10 cellular contexts compared by ENCODE assay signal in genomic region chr7:74483402-74484336, GRCh38. TPM values are rescaled to one million over a fixed set of nuclear protein-coding genes. Genes with fewer than 3 reads are reported as not detected.
A peak's percentile ranks its signal among the peaks of the same experiment; 100 is the strongest.
DNase-seq lines count a peak whose midpoint lies in the region; ATAC-seq and TF ChIP-seq lines count a peak whose summit lies in the region.
"Had no signal": no experiment of that assay in that cellular context is flagged by ENCODE, and none has a peak within 500 bp of the region (broad histone marks: within the 10 kb centered on the region; RNA-seq: fewer than 3 reads in every experiment).

No MANE protein-coding gene starts in this region.

- H3K4me1 ChIP-seq in IMR-90 (ENCODE audit: control insufficient read depth, insufficient read depth, low read length) (peaks cover 44% of the 10 kb centered on the region), tibial nerve (peaks cover 4 to 59% (median 39%) of the 10 kb centered on the region in 4 donors), testis (peaks cover 30% of the 10 kb centered on the region)

- H3K23ac ChIP-seq in IMR-90 (ENCODE audit: low read depth, low read length) = peak overlapping the region; percentile 68

- BruUV-seq in IMR-90 (replicated peaks; lab: Mats Ljungman, UMichigan) = no TSS peak

- H3K9ac ChIP-seq in IMR-90 (ENCODE audit: low read depth, low read length) = peak overlapping the region; percentile 67

- peak overlapping the region; percentile 90 for H4K5ac ChIP-seq in IMR-90 (ENCODE audit: low read depth, low read length)

- peak overlapping the region; percentile 63 for H2AFZ ChIP-seq in IMR-90 (replicated peaks; ENCODE audit: low read length, poor library complexity)

- peak overlapping the region; percentile 72 for H3K4me2 ChIP-seq in IMR-90 (ENCODE audit: low read depth, low read length)

- TF ChIP-seq EP300 in tibial nerve (IDR thresholded peaks at IDR 0.05) = no peak

- H2AK5ac ChIP-seq in IMR-90 (ENCODE audit: low read depth, low read length) = peak overlapping the region; percentile 50

- peaks cover 18% of the 10 kb centered on the region for H3K9me1 ChIP-seq in IMR-90 (ENCODE audit: insufficient read depth, low read length)

- H3K9me3 Mint-ChIP-seq in activated naive CD8-positive, alpha-beta T cell treated with anti-CD3 and anti-CD28 coated beads for 36 hours = no peaks in the 10 kb centered on the region

- no peaks in the 10 kb centered on the region for H3K36me3 ChIP-seq in IMR-90 (ENCODE audit: control insufficient read depth, insufficient read depth, low read length)
- H3K36me3 ChIP-seq in tibial nerve = no peaks in the 10 kb centered on the region
- no peaks in the 10 kb centered on the region for H3K36me3 ChIP-seq in testis (ENCODE audit: low read depth, missing control alignments)

- no peak for TF ChIP-seq POLR2A in IMR-90 (IDR thresholded peaks at IDR 0.05; ENCODE audit: low read depth, low read length)
- no peak for TF ChIP-seq POLR2A in tibial nerve (IDR thresholded peaks at IDR 0.05)
- TF ChIP-seq POLR2A in testis (IDR thresholded peaks at IDR 0.05) = no peak

- H3K27me3 Mint-ChIP-seq in activated naive CD8-positive, alpha-beta T cell treated with anti-CD3 and anti-CD28 coated beads for 36 hours = peaks cover 20% of the 10 kb centered on the region

- no peak for TF ChIP-seq RAD21 in IMR-90 (IDR thresholded peaks at IDR 0.05; ENCODE audit: low read length)

- no peak for TF ChIP-seq CTCF in IMR-90 (conservative IDR thresholded peaks at IDR 0.05; ENCODE audit: low read depth, low read length)
- no peak for TF ChIP-seq CTCF in astrocyte of the spinal cord (IDR thresholded peaks at IDR 0.05; ENCODE audit: low read depth, low read length)
- no peak for TF ChIP-seq CTCF in tibial nerve (IDR thresholded peaks at IDR 0.05)
- no peak for TF ChIP-seq CTCF in testis (IDR thresholded peaks at IDR 0.05)

- peak; percentile 6; the same call in 1 of the 2 replicates for ATAC-seq in IMR-90 (ENCODE audit: low read depth)
- peak; percentile 10 for ATAC-seq in left colon

- H3K4ac ChIP-seq in IMR-90 (ENCODE audit: low read depth, low read length) = peak overlapping the region; percentile 79

- H4K91ac ChIP-seq in IMR-90 (ENCODE audit: insufficient read depth, low read depth, low read length) = peak overlapping the region; percentile 89

- H3K14ac ChIP-seq in IMR-90 (replicated peaks; ENCODE audit: low read depth, low read length) = peak overlapping the region; percentile 92

- POLR2A ChIA-PET in IMR-90 (lab: Charles Lee; ENCODE audit: unreplicated experiment) = interaction anchor here (0.6 kb wide), 1 partner anchor 539 kb away, joined by 3 read pairs; no protein-coding TSS in a partner anchor

- H3K27ac ChIP-seq in IMR-90 (ENCODE audit: insufficient read depth, low read length) (peak overlapping the region; percentile 95), tibial nerve (peak overlapping the region; percentile 47 to 99 (median 94)), testis (no peak overlapping the region)

- peak overlapping the region; percentile 85 for H2BK5ac ChIP-seq in IMR-90 (ENCODE audit: low read depth, low read length, poor library complexity, severe bottlenecking)

- peak; percentile 67 for DNase-seq in IMR-90
- peak; percentile 64 for DNase-seq in astrocyte of the spinal cord (ENCODE audit: low read depth, low spot score)
- DNase-seq in left colon = no peak
- no peak for DNase-seq in tibial nerve (ENCODE audit: low spot score in 2 of 2)
- no peak for DNase-seq in activated naive CD8-positive, alpha-beta T cell treated with anti-CD3 and anti-CD28 coated beads for 36 hours
- DNase-seq in testis = no peak
- DNase-seq in activated naive CD4-positive, alpha-beta T cell treated with Interleukin-2 at 50 U/mL for 16 hours = no peak
- DNase-seq in stimulated activated CD4-positive, alpha-beta T cell treated with anti-CD3 and anti-CD28 coated beads, Interleukin-1b, Interleukin-23, amount 100 ng/mL, for 48 hours = no peak
- DNase-seq: NCI-H2081; stimulated activated CD4-positive, alpha-beta T cell treated with anti-CD3 and anti-CD28 coated beads, Interleukin-4, amount 100 ng/mL, for 24 hours had no signal

- H3K4me3 ChIP-seq in IMR-90 (ENCODE audit: insufficient read depth, low read depth, low read length) (no peak overlapping the region), astrocyte of the spinal cord (ENCODE audit: low read depth, low read length) (no peak overlapping the region), tibial nerve (no peak overlapping the region), testis (no peak overlapping the region)

- dilution Hi-C loops in IMR-90 (cut with HindIII; ENCODE audit: low sequenced_read_pairs, unreplicated experiment) = no loop called here

- H2BK120ac ChIP-seq in IMR-90 (ENCODE audit: low read depth, low read length) = peak overlapping the region; percentile 88

- peak overlapping the region; percentile 70; the same call in 1 of the 2 replicates for H3K56ac ChIP-seq in IMR-90 (ENCODE audit: extremely low read depth, insufficient read depth, low read length)

- H2BK20ac ChIP-seq in IMR-90 (ENCODE audit: low read depth, low read length) = peak overlapping the region; percentile 38

- no peak overlapping the region for H3K27ac Mint-ChIP-seq in activated naive CD8-positive, alpha-beta T cell treated with anti-CD3 and anti-CD28 coated beads for 36 hours

- H3K9me3 ChIP-seq in IMR-90 (ENCODE audit: control insufficient read depth, insufficient read depth, low read length) (no peaks in the 10 kb centered on the region), tibial nerve (no peaks in the 10 kb centered on the region), testis (no peaks in the 10 kb centered on the region)

- 69% methylated on average over 2 of the region's 11 CpGs; no CpG with 5 or more reads in 1 of the 2 experiments for WGBS in IMR-90 (ENCODE audit: extremely low coverage in 2 of 2, insufficient read length in 1 of 2), 2 experiments
- 47 to 55% methylated on average over 11 of the region's 11 CpGs for WGBS in tibial nerve, 2 donors
- WGBS in testis, 2 donors = 67 to 70% methylated on average over 11 of the region's 11 CpGs

- no peaks in the 10 kb centered on the region for H3K36me3 Mint-ChIP-seq in activated naive CD8-positive, alpha-beta T cell treated with anti-CD3 and anti-CD28 coated beads for 36 hours

- H3K4me3 Mint-ChIP-seq in activated naive CD8-positive, alpha-beta T cell treated with anti-CD3 and anti-CD28 coated beads for 36 hours = no peak overlapping the region

- H3K18ac ChIP-seq in IMR-90 (ENCODE audit: low read depth, low read length) = peak overlapping the region; percentile 86

- CTCF ChIA-PET in IMR-90 (lab: Yijun Ruan, JAX) = interaction anchor here (0.7 kb wide), 1 partner anchor 21 kb away, joined by 3 read pairs; no protein-coding TSS in a partner anchor

- peaks cover 29% of the 10 kb centered on the region for H4K20me1 ChIP-seq in IMR-90 (ENCODE audit: insufficient read depth, low read length)

- intact Hi-C loops in IMR-90 (cut with micrococcal nuclease) (no loop called here), left colon (cut with DNase I, micrococcal nuclease) (no loop called here), testis (cut with DNase I; ENCODE audit: low total_unique reads) (no loop called here)

- no peaks in the 10 kb centered on the region for H3K27me3 ChIP-seq in IMR-90 (ENCODE audit: control insufficient read depth, insufficient read depth, low read length)
- H3K27me3 ChIP-seq in tibial nerve = no peaks in the 10 kb centered on the region
- no peaks in the 10 kb centered on the region for H3K27me3 ChIP-seq in testis

- peak overlapping the region; percentile 28 for H2AK9ac ChIP-seq in IMR-90 (replicated peaks; ENCODE audit: low read depth, low read length, poor library complexity)

- peak overlapping the region; percentile 59 to 78; a peak in 3 of 4 replicates for H4K8ac ChIP-seq in IMR-90 (ENCODE audit: low read depth in 2 of 2, low read length in 2 of 2)

- H3K79me1 ChIP-seq in IMR-90 (ENCODE audit: low read depth in 1 of 2, low read length in 2 of 2) = peaks cover 16 to 83% of the 10 kb centered on the region in 2 experiments

- in situ Hi-C loops in IMR-90 (cut with MboI; ENCODE audit: low sequenced_read_pairs) = no loop called here
- in situ Hi-C loops in astrocyte of the spinal cord (cut with HindIII; ENCODE audit: low sequenced_read_pairs) = no loop called here

- H3K4me1 Mint-ChIP-seq in activated naive CD8-positive, alpha-beta T cell treated with anti-CD3 and anti-CD28 coated beads for 36 hours = no peaks in the 10 kb centered on the region

- peak overlapping the region; percentile 75; the same call in 1 of the 3 replicates for H2BK15ac ChIP-seq in IMR-90 (ENCODE audit: low read depth, low read length)

TF ChIP-seq in IMR-90, 13 proteins besides CTCF, POLR2A, EP300 and RAD21 (continues in another document):
- TF ChIP-seq MXI1 (IDR thresholded peaks at IDR 0.05; ENCODE audit: borderline replicate concordance, low read depth, low read length) = no peak
- no peak for TF ChIP-seq FOS (IDR thresholded peaks at IDR 0.05; ENCODE audit: low read depth, low read length)
- TF ChIP-seq RCOR1 (IDR thresholded peaks at IDR 0.05; ENCODE audit: insufficient replicate concordance, low read length) = no peak
- TF ChIP-seq MAZ (IDR thresholded peaks at IDR 0.05; ENCODE audit: borderline replicate concordance, low read depth, low read length) = no peak
- TF ChIP-seq, protein P1, sequence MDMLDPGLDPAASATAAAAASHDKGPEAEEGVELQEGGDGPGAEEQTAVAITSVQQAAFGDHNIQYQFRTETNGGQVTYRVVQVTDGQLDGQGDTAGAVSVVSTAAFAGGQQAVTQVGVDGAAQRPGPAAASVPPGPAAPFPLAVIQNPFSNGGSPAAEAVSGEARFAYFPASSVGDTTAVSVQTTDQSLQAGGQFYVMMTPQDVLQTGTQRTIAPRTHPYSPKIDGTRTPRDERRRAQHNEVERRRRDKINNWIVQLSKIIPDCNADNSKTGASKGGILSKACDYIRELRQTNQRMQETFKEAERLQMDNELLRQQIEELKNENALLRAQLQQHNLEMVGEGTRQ (IDR thresholded peaks at IDR 0.05; ENCODE audit: low read depth, low read length) = no peak
- no peak for TF ChIP-seq MAFK (IDR thresholded peaks at IDR 0.05; ENCODE audit: low read depth, low read length)
- no peak for TF ChIP-seq RFX5 (IDR thresholded peaks at IDR 0.05; ENCODE audit: low read depth, low read length)
- TF ChIP-seq NFE2L2 (IDR thresholded peaks at IDR 0.05; ENCODE audit: low read depth, low read length) = no peak
- TF ChIP-seq CHD1 (IDR thresholded peaks at IDR 0.05; ENCODE audit: low read depth, low read length) = no peak
- 0 out of 2 replicates have a peak, but pooled peaks have one; percentile 15 for TF ChIP-seq CEBPB (IDR thresholded peaks at IDR 0.05; ENCODE audit: low read depth, low read length)

RNA-seq across cellular contexts. Expression of gene GTF2IRD1, which starts 30.0 kb away (rescaled TPM):
- 4.1 and 5.0 TPM in 2 replicates for total RNA-seq in IMR-90 (2012; rRNA removed)
- polyA plus RNA-seq in IMR-90 (2012; rRNA removed) = 21.9 and 22.6 TPM in 2 replicates
- polyA plus RNA-seq in IMR-90 (2012; cell fraction: cytosol; rRNA removed) = 19.6 and 26.0 TPM in 2 replicates
- 27.5 and 33.3 TPM in 2 replicates for polyA plus RNA-seq in IMR-90 (2012; cell fraction: nucleus; rRNA removed; ENCODE audit: low replicate concordance)
- total RNA-seq in left colon = 10 to 100 TPM; 14.6 to 14.8 TPM
- 10 to 100 TPM; 14.6 to 35.7 (median 17.1) TPM for total RNA-seq in tibial nerve
- total RNA-seq in activated naive CD8-positive, alpha-beta T cell treated with anti-CD3 and anti-CD28 coated beads for 36 hours = 1 to 10 TPM; 2.0 to 2.2 TPM
- 10 to 100 TPM; 22.4 to 24.7 TPM for total RNA-seq in testis
- polyA plus RNA-seq in testis (ENCODE audit: insufficient read depth, low read depth, low replicate concordance) = 15.1 TPM

Comparison
In these comparisons a context has a peak if more than half of its experiments do, and no peak if none do; other contexts are left out.
1. DNase-seq: peak in IMR-90 (single experiment) and astrocyte of the spinal cord (single experiment); none in left colon (0 of 2), tibial nerve (0 of 2), activated naive CD8-positive, alpha-beta T cell treated with anti-CD3 and anti-CD28 coated beads for 36 hours (single experiment), testis (single experiment), activated naive CD4-positive, alpha-beta T cell treated with Interleukin-2 at 50 U/mL for 16 hours (single experiment) and stimulated activated CD4-positive, alpha-beta T cell treated with anti-CD3 and anti-CD28 coated beads, Interleukin-1b, Interleukin-23, amount 100 ng/mL, for 48 hours (single experiment).
2. H3K27ac ChIP-seq: peak in IMR-90 (single experiment) and tibial nerve (4 of 4); none in testis (0 of 2).